In the genomic region with DNA sequence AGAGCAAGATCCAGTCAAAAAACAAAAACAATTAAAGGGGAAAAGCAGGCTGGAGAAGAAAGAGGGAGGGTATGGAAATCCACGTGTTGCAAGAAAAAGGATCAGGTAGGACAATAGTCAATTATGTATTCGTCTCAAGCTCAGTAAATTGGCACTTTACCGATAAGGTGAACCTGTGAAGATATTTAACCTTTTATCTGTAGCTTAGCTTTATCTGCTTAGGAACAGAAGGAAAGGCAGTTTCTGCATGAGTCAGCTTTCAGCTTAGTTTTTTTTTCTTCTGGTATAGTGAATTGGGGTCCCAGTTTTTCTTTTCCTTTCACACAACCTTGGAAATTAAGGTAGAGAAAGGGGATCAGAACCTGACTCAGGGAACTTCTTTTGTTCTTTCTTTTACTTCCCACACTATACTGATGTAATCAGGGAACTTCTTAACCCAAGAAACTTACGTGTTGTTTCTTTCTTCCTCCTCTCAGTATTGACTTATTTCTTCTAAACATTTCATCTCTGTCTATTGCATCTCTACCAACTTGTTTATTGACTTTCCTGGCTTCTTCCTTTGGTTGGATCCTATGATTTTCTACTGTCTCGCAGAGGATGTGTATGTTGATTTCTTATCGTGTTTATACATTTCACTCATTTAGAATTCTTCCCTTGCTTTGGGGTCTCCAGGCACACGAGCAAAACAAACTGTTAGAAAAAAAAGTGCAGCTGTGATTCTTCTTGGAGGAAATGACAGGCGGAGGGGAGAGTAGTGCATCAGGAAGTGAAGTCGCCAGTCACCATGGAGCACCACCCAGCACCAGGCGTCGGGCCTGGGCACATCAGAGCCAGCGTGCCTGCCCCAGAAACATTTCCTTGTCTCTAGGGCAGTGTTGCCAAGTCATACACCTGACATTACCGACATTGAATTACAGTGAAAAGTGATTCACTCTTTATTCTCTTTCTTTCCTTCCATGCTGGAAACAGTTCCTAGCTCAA, we compare ENCODE assay signal across 14 cellular contexts.
A peak's percentile ranks its signal among the peaks of the same experiment; 100 is the strongest.
DNase-seq lines count a peak whose midpoint lies in the region; ATAC-seq, FAIRE-seq and TF ChIP-seq lines count a peak whose summit lies in the region.
"Had no signal": no experiment of that assay in that cellular context is flagged by ENCODE, and none has a peak within 500 bp of the region (broad histone marks: within the 10 kb centered on the region; RNA-seq: fewer than 3 reads in every experiment).

No MANE protein-coding gene starts in this region.

- H3K27me3 ChIP-seq in RWPE2 (ENCODE audit: insufficient read depth, poor library complexity, severe bottlenecking) (no peaks in the 10 kb centered on the region), neutrophil (no peaks in the 10 kb centered on the region), SJCRH30 (no peaks in the 10 kb centered on the region), esophagus muscularis mucosa (no peaks in the 10 kb centered on the region)
- H3K27me3 ChIP-seq: breast epithelium, tibial nerve had no signal

- no peak for TF ChIP-seq CTCF in RWPE2 (IDR thresholded peaks at IDR 0.05; ENCODE audit: poor library complexity, severe bottlenecking)
- TF ChIP-seq CTCF in fibroblast of pulmonary artery (IDR thresholded peaks at IDR 0.05; ENCODE audit: low read length, missing control alignments) = no peak
- no peak for TF ChIP-seq CTCF in neutrophil (IDR thresholded peaks at IDR 0.05)
- TF ChIP-seq CTCF in esophagus muscularis mucosa (IDR thresholded peaks at IDR 0.05) = no peak

- WGBS in esophagus muscularis mucosa = 57% methylated on average over 13 of the region's 13 CpGs

- no peak for TF ChIP-seq POLR2A in esophagus muscularis mucosa (IDR thresholded peaks at IDR 0.05; ENCODE audit: low read depth)

- no peak overlapping the region for H3K27ac ChIP-seq in RWPE2 (ENCODE audit: poor library complexity, severe bottlenecking)
- H3K27ac ChIP-seq in neutrophil = peak overlapping the region; percentile 28
- no peak overlapping the region for H3K27ac ChIP-seq in SJCRH30
- peak overlapping the region in 1 of 4 donors; percentile 21 for H3K27ac ChIP-seq in esophagus muscularis mucosa (replicated peaks in 1 of 4)

- peak; percentile 53 for FAIRE-seq in GM18507 (lab: Jason Lieb, UNC)

- intact Hi-C loops in esophagus muscularis mucosa (cut with DNase I) = no loop called here

- H3K4me3 ChIP-seq in RWPE2 (ENCODE audit: severe bottlenecking) (no peak overlapping the region), fibroblast of pulmonary artery (replicated peaks; ENCODE audit: low read depth, low read length) (no peak overlapping the region), neutrophil (ENCODE audit: low read depth in 1 of 2, low read length in 1 of 2) (peak overlapping the region in 1 of 2 experiments; percentile 20), SJCRH30 (no peak overlapping the region), esophagus muscularis mucosa (no peak overlapping the region)
- H3K4me3 ChIP-seq: breast epithelium, tibial nerve had no signal

- peaks cover 9% of the 10 kb centered on the region for H3K4me1 ChIP-seq in RWPE2 (ENCODE audit: insufficient read depth, poor library complexity, severe bottlenecking)
- peaks cover 8 to 15% of the 10 kb centered on the region in 2 experiments for H3K4me1 ChIP-seq in neutrophil (ENCODE audit: control insufficient read depth in 1 of 2, insufficient read depth in 1 of 2, low read depth in 1 of 2, low read length in 1 of 2)
- no peaks in the 10 kb centered on the region for H3K4me1 ChIP-seq in SJCRH30
- peaks cover 0 to 6% (median 2%) of the 10 kb centered on the region in 4 donors for H3K4me1 ChIP-seq in esophagus muscularis mucosa
- H3K4me1 ChIP-seq: breast epithelium, tibial nerve had no signal

- H3K9me3 ChIP-seq in RWPE2 (ENCODE audit: severe bottlenecking) (no peaks in the 10 kb centered on the region), neutrophil (no peaks in the 10 kb centered on the region), SJCRH30 (replicated peaks) (no peaks in the 10 kb centered on the region), esophagus muscularis mucosa (no peaks in the 10 kb centered on the region)
- H3K9me3 ChIP-seq: breast epithelium, tibial nerve had no signal

- DNase-seq in GM18507 (ENCODE audit: extremely low spot score, insufficient read length, low read depth) (no peak), RWPE2 (ENCODE audit: low spot score) (no peak), fibroblast of pulmonary artery (ENCODE audit: low read depth) (peak; percentile 42), SJCRH30 (no peak), esophagus muscularis mucosa (ENCODE audit: extremely low spot score) (no peak)
- DNase-seq: activated T-cell treated with anti-CD3 and anti-CD28 coated beads, Interleukin-2, amount 50 U/mL, for 48 hours; H7; NCI-H1092 treated with DMSO at 0.1 percent for 48 hours; stimulated activated CD4-positive, alpha-beta T cell treated with anti-CD3 and anti-CD28 coated beads, Interleukin-4, amount 100 ng/mL, for 24 hours had no signal

- TF ChIP-seq EP300 in esophagus muscularis mucosa (IDR thresholded peaks at IDR 0.05) = no peak

- ATAC-seq in RWPE2 (ENCODE audit: low read depth) (peak; percentile 62), GM19467 (IDR thresholded peaks at IDR 0.05; ENCODE audit: unreplicated experiment) (no peak), HG03442 (IDR thresholded peaks at IDR 0.05; ENCODE audit: unreplicated experiment) (no peak)

- H3K36me3 ChIP-seq in RWPE2 (ENCODE audit: low read depth) (no peaks in the 10 kb centered on the region), neutrophil (peaks cover 7% of the 10 kb centered on the region), SJCRH30 (no peaks in the 10 kb centered on the region), esophagus muscularis mucosa (peaks cover 0 to 7% (median 0%) of the 10 kb centered on the region in 4 donors)
- H3K36me3 ChIP-seq: breast epithelium, tibial nerve had no signal
